Comparison of ENCODE assay signal across 1 cellular context in genomic region chr2:36834721-36835120, GRCh38.
TF ChIP-seq lines count a peak whose summit lies in the region.

No MANE protein-coding gene starts in this region.

TF ChIP-seq in K562, 482 proteins besides CTCF, POLR2A, EP300 and RAD21:
- no peak for TF ChIP-seq ZNF263 (CRISPR knock-in tag; IDR thresholded peaks at IDR 0.05; ENCODE audit: borderline replicate concordance)
